In the genomic region with DNA sequence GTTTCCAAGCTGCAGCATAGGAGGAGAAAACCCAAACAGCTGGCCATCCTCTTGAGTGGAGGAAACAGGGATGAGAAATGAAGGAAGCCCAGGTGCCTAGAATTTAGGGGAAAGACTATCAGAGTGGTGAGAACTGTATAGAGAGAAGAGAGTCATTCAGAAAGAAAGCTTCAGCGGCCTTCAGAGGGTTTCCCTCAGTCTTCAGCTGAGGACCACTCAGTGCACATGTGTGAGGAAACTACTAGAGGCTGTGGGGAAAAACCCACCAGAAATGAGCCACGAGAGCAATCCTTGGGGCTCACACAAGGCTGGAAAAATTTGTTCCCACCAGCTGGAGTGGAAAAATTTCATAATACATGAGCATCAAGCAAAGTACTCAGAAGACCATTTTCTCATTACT, we compare ENCODE assay signal across 1 cellular context.
TF ChIP-seq lines count a peak whose summit lies in the region.

No MANE protein-coding gene starts in this region.

TF ChIP-seq in WTC11, 78 proteins besides CTCF, POLR2A, EP300 and RAD21:
- no peak for TF ChIP-seq ZNF317 (CRISPR knock-in tag; IDR thresholded peaks at IDR 0.05; ENCODE audit: borderline replicate concordance, low read depth)
